In the genomic region with DNA sequence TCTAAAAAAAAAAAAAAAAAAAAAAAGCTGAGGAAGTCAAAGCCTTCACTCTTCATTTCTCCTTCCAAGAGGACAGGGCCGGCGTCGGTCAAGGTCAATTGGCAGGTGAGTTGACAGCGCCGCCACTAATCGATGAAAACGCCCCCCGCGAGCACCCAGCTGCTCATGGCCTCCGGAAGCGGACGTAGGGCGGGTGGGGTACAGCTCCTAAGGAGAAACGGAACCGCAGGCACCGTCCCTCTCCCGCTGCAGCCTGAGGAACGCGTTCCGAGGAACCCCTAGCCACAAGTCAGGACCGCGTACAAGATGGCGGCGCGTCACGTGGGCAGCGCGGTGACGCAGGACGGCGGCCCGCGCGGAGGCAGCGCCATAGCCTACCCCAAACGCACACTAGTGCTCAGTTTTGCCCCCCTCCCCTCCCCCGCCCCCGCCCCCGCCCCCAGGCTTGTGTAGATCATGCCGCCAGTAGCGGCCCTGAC, we compare ENCODE assay signal across 8 cellular contexts. TPM values are rescaled to one million over a fixed set of nuclear protein-coding genes. Genes with fewer than 3 reads are reported as not detected.
A peak's percentile ranks its signal among the peaks of the same experiment; 100 is the strongest.
DNase-seq lines count a peak whose midpoint lies in the region; ATAC-seq and TF ChIP-seq lines count a peak whose summit lies in the region.

A gene (plus strand): TSS at position 465 of the 479 bp plus-strand sequence. CDS start 16,045 bp downstream, outside the sequence.

- no peaks in the 10 kb centered on the region for H3K36me3 ChIP-seq in HCT116 (ENCODE audit: control insufficient read depth in 1 of 2, insufficient read depth in 2 of 2, low read length in 2 of 2)
- no peaks in the 10 kb centered on the region for H3K36me3 ChIP-seq in SK-N-SH (replicated peaks in 1 of 2; ENCODE audit: control insufficient read depth in 1 of 2, insufficient read depth in 2 of 2, low read length in 1 of 2)
- peaks cover 4% of the 10 kb centered on the region for H3K36me3 ChIP-seq in osteoblast (ENCODE audit: insufficient read depth, low read length)
- H3K36me3 ChIP-seq in testis (ENCODE audit: low read depth, missing control alignments): no peaks in the 10 kb centered on the region

- H4K20me1 ChIP-seq in HCT116 (ENCODE audit: insufficient read depth): no peaks in the 10 kb centered on the region
- peaks cover 14% of the 10 kb centered on the region for H4K20me1 ChIP-seq in SK-N-SH (ENCODE audit: insufficient read depth)
- peaks cover 17% of the 10 kb centered on the region for H4K20me1 ChIP-seq in osteoblast (ENCODE audit: insufficient read depth, low read length)

- 1% methylated on average over 9 of the region's 41 CpGs for WGBS in SK-N-SH (ENCODE audit: low lambda C conversion rate)
- 0 to 1% methylated on average over 22 to 41 of the region's 41 CpGs for WGBS in testis, 2 donors

- peak within 1 kb of the TSS; percentile 100 for H3K27ac ChIP-seq in HCT116 (ENCODE audit: low read depth, low read length)
- peak within 1 kb of the TSS; percentile 91 to 93 for H3K27ac ChIP-seq in SK-N-SH (ENCODE audit: low read depth in 2 of 2, low read length in 1 of 2)
- peak within 1 kb of the TSS; percentile 88 for H3K27ac ChIP-seq in osteoblast (ENCODE audit: low read depth, low read length)
- peak within 1 kb of the TSS; percentile 98 to 99 for H3K27ac ChIP-seq in testis

- TF ChIP-seq RAD21 in HCT116 (IDR thresholded peaks at IDR 0.05; ENCODE audit: low read depth): no peak
- no peak for TF ChIP-seq RAD21 in SK-N-SH (IDR thresholded peaks at IDR 0.05; ENCODE audit: low read length)

- CTCF ChIA-PET in HCT116 (lab: Charles Lee): interaction anchor here (1.2 to 2.4 kb wide), 5 partner anchors 10 to 657 kb away, joined by 3 to 20 read pairs (median 5); a partner anchor contains a TSS
- CTCF ChIA-PET in SK-N-SH (lab: Yijun Ruan, JAX): interaction anchor here (0.6 to 3.4 kb wide), 6 partner anchors 112 to 620 kb away, joined by 3 to 32 read pairs (median 8); a partner anchor contains a TSS

- H2AFZ ChIP-seq in HCT116 (ENCODE audit: low read depth, low read length, poor library complexity, severe bottlenecking) (no peak within 1 kb of the TSS), SK-N-SH (ENCODE audit: low read depth) (peak within 1 kb of the TSS; percentile 96), osteoblast (ENCODE audit: low read length) (peak within 1 kb of the TSS; percentile 99)

- H3F3A ChIP-seq in SK-N-SH (replicated peaks; ENCODE audit: insufficient read depth): peaks cover 3% of the 10 kb centered on the region

- POLR2A ChIA-PET in HCT116 (lab: Charles Lee) (interaction anchor here (0.6 to 2.4 kb wide), 10 partner anchors 10 to 693 kb away, joined by 3 to 18 read pairs (median 4); a partner anchor contains a TSS), SK-N-SH (lab: Yijun Ruan, JAX) (interaction anchor here (0.6 to 0.9 kb wide), 4 partner anchors 59 to 314 kb away, joined by 3 read pairs; a partner anchor contains a TSS)

- no peaks in the 10 kb centered on the region for H3K9me2 ChIP-seq in HCT116 (ENCODE audit: insufficient read depth)
- no peaks in the 10 kb centered on the region for H3K9me2 ChIP-seq in SK-N-SH

- DNase-seq in GM03348 (ENCODE audit: low spot score) (peak; percentile 96), HCT116 (ENCODE audit: low read depth, low spot score) (peak; percentile 79), MV-4-11 (lab: John Stamatoyannopoulos, UW) (peak; percentile 89), SK-N-SH (peak; percentile 95), glomerular visceral epithelial cell (ENCODE audit: extremely low spot score) (peak; percentile 92), osteoblast (ENCODE audit: insufficient read length, low spot score, missing footprints) (peak; percentile 97), testis (peak; percentile 91)
- peak; percentile 86 to 91 for DNase-seq in activated naive CD4-positive, alpha-beta T cell treated with anti-CD3 and anti-CD28 coated beads, Interleukin-2, amount 50 U/mL, for 72 hours (ENCODE audit: low spot score in 2 of 2)

- H3K9ac ChIP-seq in HCT116 (ENCODE audit: low read length): peak within 1 kb of the TSS; percentile 92
- peak within 1 kb of the TSS; percentile 94 for H3K9ac ChIP-seq in SK-N-SH

- H3K4me2 ChIP-seq in HCT116 (ENCODE audit: low read length) (peak within 1 kb of the TSS; percentile 87), SK-N-SH (peak within 1 kb of the TSS; percentile 90), osteoblast (ENCODE audit: insufficient read depth, low read length) (peak within 1 kb of the TSS; percentile 83)

- H3K4me1 ChIP-seq in HCT116 (ENCODE audit: control insufficient read depth in 1 of 2, insufficient read depth in 2 of 2, low read length in 2 of 2): peaks cover 25 to 35% of the 10 kb centered on the region in 2 experiments
- peaks cover 8 to 9% of the 10 kb centered on the region in 2 experiments; a peak in 1 of 4 replicates for H3K4me1 ChIP-seq in SK-N-SH (ENCODE audit: control insufficient read depth in 1 of 2, insufficient read depth in 2 of 2, low read depth in 1 of 2, low read length in 1 of 2)
- peaks cover 14% of the 10 kb centered on the region for H3K4me1 ChIP-seq in osteoblast (ENCODE audit: insufficient read depth, low read length)
- H3K4me1 ChIP-seq in testis: peaks cover 17% of the 10 kb centered on the region

- TF ChIP-seq CTCF in HCT116 (IDR thresholded peaks at IDR 0.05 in 2 of 3, conservative IDR thresholded peaks at IDR 0.05 in 1 of 3; ENCODE audit: borderline replicate concordance in 1 of 3, insufficient read depth in 1 of 3, low read depth in 2 of 3, low read length in 2 of 3) (no peak), SK-N-SH (IDR thresholded peaks at IDR 0.05) (no peak), osteoblast (IDR thresholded peaks at IDR 0.05; ENCODE audit: extremely low read depth, low read depth, low read length) (no peak), testis (IDR thresholded peaks at IDR 0.05) (no peak)

- no TSS peak for BruUV-seq in HCT116 (replicated peaks; lab: Mats Ljungman, UMichigan)

- H3K9me3 Mint-ChIP-seq in activated naive CD4-positive, alpha-beta T cell treated with anti-CD3 and anti-CD28 coated beads, Interleukin-2, amount 50 U/mL, for 72 hours: peaks cover 0 to 8% of the 10 kb centered on the region in 2 donors

- intact Hi-C loops in HCT116 (cut with micrococcal nuclease): loop anchor here (2.0 to 10.0 kb wide), 3 partner anchors 265 to 501 kb away; a partner anchor contains a TSS
- intact Hi-C loops in testis (cut with DNase I; ENCODE audit: low total_unique reads): no loop called here

- H3K9me3 ChIP-seq in HCT116 (ENCODE audit: control insufficient read depth in 1 of 2, insufficient read depth in 1 of 2, low read depth in 1 of 2, low read length in 2 of 2): no peaks in the 10 kb centered on the region
- H3K9me3 ChIP-seq in SK-N-SH: no peaks in the 10 kb centered on the region
- no peaks in the 10 kb centered on the region for H3K9me3 ChIP-seq in osteoblast (ENCODE audit: low read depth, low read length)
- no peaks in the 10 kb centered on the region for H3K9me3 ChIP-seq in testis

- peak; percentile 83 for ATAC-seq in HCT116
- ATAC-seq in activated naive CD4-positive, alpha-beta T cell treated with anti-CD3 and anti-CD28 coated beads, Interleukin-2, amount 50 U/mL, for 72 hours: peak; percentile 88 to 91

- H3K79me2 ChIP-seq in HCT116 (ENCODE audit: insufficient read depth, low read length): peaks cover 58% of the 10 kb centered on the region
- peaks cover 51% of the 10 kb centered on the region for H3K79me2 ChIP-seq in SK-N-SH (ENCODE audit: insufficient read depth)
- H3K79me2 ChIP-seq in osteoblast (ENCODE audit: insufficient read depth, low read length): peaks cover 46% of the 10 kb centered on the region

- no peak for TF ChIP-seq EP300 in SK-N-SH (IDR thresholded peaks at IDR 0.05; ENCODE audit: borderline replicate concordance in 1 of 2, low read depth in 1 of 2, low read length in 1 of 2)

- H3K36me3 Mint-ChIP-seq in activated naive CD4-positive, alpha-beta T cell treated with anti-CD3 and anti-CD28 coated beads, Interleukin-2, amount 50 U/mL, for 72 hours: peaks cover 13 to 15% of the 10 kb centered on the region in 2 donors

- RAD21 ChIA-PET in HCT116 (lab: Charles Lee; ENCODE audit: low non-redundant PET in 1 of 2, low total read pairs in 2 of 2, uncharacterized antibody in 2 of 2, unreplicated experiment in 2 of 2): interaction anchor here (0.6 to 1.8 kb wide), 7 partner anchors 10 to 578 kb away, joined by 3 to 8 read pairs (median 3); a partner anchor contains a TSS

- peak; percentile 60 for TF ChIP-seq POLR2A in HCT116 (IDR thresholded peaks at IDR 0.05; ENCODE audit: borderline replicate concordance, extremely low read depth, insufficient read depth, insufficient read length)
- no peak for TF ChIP-seq POLR2A in testis (IDR thresholded peaks at IDR 0.05)

- peak within 1 kb of the TSS; percentile 88 to 89 for H3K4me3 ChIP-seq in HCT116 (replicated peaks in 1 of 2; ENCODE audit: low read depth in 1 of 2, low read length in 2 of 2)
- peak within 1 kb of the TSS; percentile 71 to 73 for H3K4me3 ChIP-seq in SK-N-SH (ENCODE audit: low read depth in 2 of 2, low read length in 1 of 2)
- peak within 1 kb of the TSS; percentile 96 for H3K4me3 ChIP-seq in osteoblast (ENCODE audit: insufficient read depth, low read length)
- peak within 1 kb of the TSS; percentile 97 to 99 for H3K4me3 ChIP-seq in testis

- no peaks in the 10 kb centered on the region for H3K27me3 ChIP-seq in HCT116 (ENCODE audit: insufficient read depth, low read length)
- H3K27me3 ChIP-seq in SK-N-SH (ENCODE audit: insufficient read depth): no peaks in the 10 kb centered on the region
- H3K27me3 ChIP-seq in osteoblast (ENCODE audit: insufficient read depth, low read length): no peaks in the 10 kb centered on the region
- no peaks in the 10 kb centered on the region for H3K27me3 ChIP-seq in testis

- H3K27ac Mint-ChIP-seq in activated naive CD4-positive, alpha-beta T cell treated with anti-CD3 and anti-CD28 coated beads, Interleukin-2, amount 50 U/mL, for 72 hours: peak within 1 kb of the TSS; percentile 97

TF ChIP-seq in HCT116, 20 proteins besides CTCF, POLR2A, EP300 and RAD21 (continues in another document):
- TF ChIP-seq EGR1 (IDR thresholded peaks at IDR 0.05; ENCODE audit: low read depth) (peak; percentile 14; the same call in 1 of the 2 replicates), POLR2AphosphoS5 (IDR thresholded peaks at IDR 0.05; ENCODE audit: low read depth, low read length) (peak; percentile 96), CEBPB (IDR thresholded peaks at IDR 0.05; ENCODE audit: low read depth) (no peak)

RNA-seq across cellular contexts. Expression of the gene that starts here (rescaled TPM):
- total RNA-seq in HCT116 (2021; ENCODE audit: unreplicated experiment) (48.8 TPM), osteoblast (24.2 and 29.0 TPM in 2 replicates), testis (10 to 100 TPM; 17.1 to 17.7 TPM)
- 40.5 and 44.9 TPM in 2 replicates for polyA plus RNA-seq in HCT116 (2012)
- polyA plus RNA-seq in SK-N-SH (2012; rRNA removed) (25.0 and 34.2 TPM in 2 replicates), testis (ENCODE audit: insufficient read depth, low read depth, low replicate concordance) (18.2 TPM)
- polyA plus RNA-seq in SK-N-SH (2012; cell fraction: cytosol; rRNA removed): 24.0 and 24.6 TPM in 2 replicates
- polyA plus RNA-seq in SK-N-SH (2012; cell fraction: nucleus; rRNA removed): 14.2 and 21.5 TPM in 2 replicates
- total RNA-seq in activated naive CD4-positive, alpha-beta T cell treated with anti-CD3 and anti-CD28 coated beads, Interleukin-2, amount 50 U/mL, for 72 hours: 10 to 100 TPM; 49.7 to 66.8 TPM

Comparison
In these comparisons a context has a peak if more than half of its experiments do, and no peak if none do; other contexts are left out.
1. Peak in every context shown above with its lines: DNase-seq, ATAC-seq, H3K4me3 ChIP-seq and H3K27ac ChIP-seq.